ENCODE assay signal across 8 cellular contexts in genomic region chrX:136250191-136251041, GRCh38. TPM values are rescaled to one million over a fixed set of nuclear protein-coding genes. Genes with fewer than 3 reads are reported as not detected.
DNase-seq lines count a peak whose midpoint lies in the region; ATAC-seq and TF ChIP-seq lines count a peak whose summit lies in the region.

No MANE protein-coding gene starts in this region.

- 6 to 7% methylated on average over 53 of the region's 53 CpGs for WGBS in sigmoid colon, 2 donors

- TF ChIP-seq CTCF in GM12864 (IDR thresholded peaks at IDR 0.05; ENCODE audit: low read depth, low read length, missing control alignments) = no peak
- no peak for TF ChIP-seq CTCF in NB4 (IDR thresholded peaks at IDR 0.05; ENCODE audit: low read depth, low read length)
- no peak for TF ChIP-seq CTCF in sigmoid colon (IDR thresholded peaks at IDR 0.05)

- ATAC-seq in left cardiac atrium = peak; percentile 46 to 78

- H3K4me3 ChIP-seq in GM12864 (ENCODE audit: low read depth, low read length) = peak overlapping the region; percentile 75
- peak overlapping the region; percentile 83 for H3K4me3 ChIP-seq in HAP-1
- H3K4me3 ChIP-seq in NB4 (ENCODE audit: low read depth, low read length) = peak overlapping the region; percentile 70
- peak overlapping the region; percentile 64 to 79 (median 74) for H3K4me3 ChIP-seq in sigmoid colon

- peak overlapping the region; percentile 86 to 91 (median 89) for H3K27ac ChIP-seq in sigmoid colon

- H3K9me3 ChIP-seq in HAP-1 (no peaks in the 10 kb centered on the region), sigmoid colon (no peaks in the 10 kb centered on the region)

- in situ Hi-C loops in HAP-1 (cut with MboI; ENCODE audit: low sequenced_read_pairs) = no loop called here

- no peaks in the 10 kb centered on the region; the same call in 1 of the 2 replicates for H3K36me3 ChIP-seq in HAP-1 (replicated peaks)
- no peaks in the 10 kb centered on the region for H3K36me3 ChIP-seq in sigmoid colon

- intact Hi-C loops in left cardiac atrium (cut with DNase I) = no loop called here
- intact Hi-C loops in sigmoid colon (cut with DNase I) = loop anchor here (5.0 to 10.0 kb wide), 3 partner anchors 103 to 263 kb away; partner anchors contain the start of genes FHL1, HTATSF1 and SLC9A6

- no peak for TF ChIP-seq EP300 in sigmoid colon (IDR thresholded peaks at IDR 0.05)

- H3K4me1 ChIP-seq in HAP-1 = peaks cover 20% of the 10 kb centered on the region
- H3K4me1 ChIP-seq in sigmoid colon = peaks cover 0 to 7% (median 0%) of the 10 kb centered on the region in 4 donors

- DNase-seq in GM12864 (ENCODE audit: low read depth) (no peak), HAP-1 (ENCODE audit: low spot score in 2 of 2) (peak; percentile 35 to 36), NB4 (ENCODE audit: low read depth) (no peak), left cardiac atrium (no peak), sigmoid colon (no peak), NK-92 (lab: John Stamatoyannopoulos, UW; ENCODE audit: unreplicated experiment) (no peak), NCI-H524 treated with DMSO at 0.1 percent for 48 hours (lab: John Stamatoyannopoulos, UW) (no peak)
- peak; percentile 56 for DNase-seq in activated naive CD4-positive, alpha-beta T cell treated with Interleukin-2 at 50 U/mL for 16 hours

- TF ChIP-seq POLR2A in NB4 (IDR thresholded peaks at IDR 0.05; ENCODE audit: extremely low read depth, insufficient read length) (no peak), sigmoid colon (IDR thresholded peaks at IDR 0.05) (no peak)

- H3K27me3 ChIP-seq in HAP-1 (ENCODE audit: low read depth) (no peaks in the 10 kb centered on the region), sigmoid colon (no peaks in the 10 kb centered on the region)

RNA-seq across cellular contexts. Expression of gene MAP7D3, which starts 0.8 kb away (rescaled TPM):
- total RNA-seq in left cardiac atrium (10 to 100 TPM; 11.8 to 12.5 TPM), sigmoid colon (10 to 100 TPM; 11.3 to 21.0 (median 14.2) TPM)
- polyA plus RNA-seq in sigmoid colon = 1 to 10 TPM in 2 of 3 donors, under 1 TPM in 1; 0.92 to 3.6 (median 3.0) TPM

RNA-seq across cellular contexts. Expression of gene ADGRG4, which starts 50.3 kb away (rescaled TPM):
- total RNA-seq in left cardiac atrium (under 1 TPM in 1 of 2 donors, not detected in 1; 0.03 TPM), sigmoid colon (under 1 TPM in 1 of 4 donors, not detected in 3; under 0.01 TPM)
- not detected for polyA plus RNA-seq in sigmoid colon

Comparison
In these comparisons a context has a peak if more than half of its experiments do, and no peak if none do; other contexts are left out.
1. DNase-seq: peak in HAP-1 (2 of 2) and activated naive CD4-positive, alpha-beta T cell treated with Interleukin-2 at 50 U/mL for 16 hours (single experiment); none in GM12864 (single experiment), NB4 (single experiment), left cardiac atrium (single experiment), sigmoid colon (single experiment), NK-92 (single experiment) and NCI-H524 treated with DMSO at 0.1 percent for 48 hours (single experiment).
2. Peak in every context shown above with its lines, with median percentiles within 50 percentile points of each other: H3K4me3 ChIP-seq.